ENCODE assay signal across 7 cellular contexts in the genomic region with DNA sequence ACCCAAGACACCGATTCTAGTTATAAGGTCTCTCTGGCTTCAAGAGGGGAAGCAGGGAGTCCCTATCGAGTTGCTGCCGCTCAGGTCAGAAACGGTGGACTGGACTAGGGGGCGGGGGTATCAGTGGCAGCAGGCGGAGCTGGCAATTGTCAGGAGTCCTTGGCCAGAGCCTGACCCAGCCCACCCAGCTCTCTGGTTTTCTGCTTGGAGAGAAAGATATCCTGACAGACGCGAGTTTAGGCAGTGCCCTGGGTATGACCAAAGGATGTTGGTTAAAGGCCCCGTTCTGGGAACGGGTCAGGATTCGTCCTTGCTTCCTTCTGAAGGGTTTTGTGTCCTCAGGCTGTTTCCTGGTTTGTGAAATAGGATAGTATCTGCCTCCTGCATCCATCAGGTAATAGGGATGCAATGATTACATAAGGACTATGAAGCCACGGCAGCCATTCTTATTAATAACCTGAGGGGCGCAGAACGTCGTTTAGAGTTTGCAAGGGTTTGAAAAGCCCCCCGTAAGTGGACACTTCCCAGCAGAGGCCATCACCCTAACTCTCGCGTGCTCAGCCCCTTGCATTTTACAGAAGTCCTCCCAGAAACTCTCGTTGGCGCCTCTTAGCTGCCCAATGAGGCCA. TPM values are rescaled to one million over a fixed set of nuclear protein-coding genes. Genes with fewer than 3 reads are reported as not detected.
DNase-seq lines count a peak whose midpoint lies in the region; ATAC-seq, FAIRE-seq and TF ChIP-seq lines count a peak whose summit lies in the region.

No MANE protein-coding gene starts in this region.

- H3K27me3 ChIP-seq in ascending aorta (no peaks in the 10 kb centered on the region), iPS-15b (ENCODE audit: control insufficient read depth, insufficient read depth, low read length) (no peaks in the 10 kb centered on the region), skeletal muscle tissue (ENCODE audit: control insufficient read depth in 3 of 3, insufficient read depth in 3 of 3, low read length in 3 of 3) (no peaks in the 10 kb centered on the region)

- H3K27ac ChIP-seq in ascending aorta (peak overlapping the region; percentile 93 to 94), skeletal muscle tissue (ENCODE audit: low read depth, low read length) (peak overlapping the region; percentile 96)

- TF ChIP-seq POLR2A in GM12892 (IDR thresholded peaks at IDR 0.05; ENCODE audit: low read depth, low read length) = no peak; the same call in 1 of the 2 replicates

- H3K9me3 ChIP-seq in ascending aorta (no peaks in the 10 kb centered on the region), iPS-15b (ENCODE audit: control insufficient read depth, insufficient read depth, low read length) (no peaks in the 10 kb centered on the region), skeletal muscle tissue (ENCODE audit: control insufficient read depth in 3 of 3, low read length in 3 of 3) (no peaks in the 10 kb centered on the region)

- H3K4me3 ChIP-seq in ascending aorta (peak overlapping the region; percentile 64 to 91), iPS-15b (ENCODE audit: low read depth, low read length) (peak overlapping the region; percentile 55), skeletal muscle tissue (ENCODE audit: low read length in 3 of 3) (peak overlapping the region; percentile 89 to 95 (median 93))

- DNase-seq in GM12892 (ENCODE audit: insufficient read length) = no peak
- peak; percentile 53 to 93 for DNase-seq in NOMO-1 (lab: John Stamatoyannopoulos, UW; ENCODE audit: unreplicated experiment in 2 of 2)
- peak in 1 of 2 donors; percentile 74 for DNase-seq in ascending aorta (ENCODE audit: low spot score in 2 of 2)
- no peak for DNase-seq in SW 1271 (lab: John Stamatoyannopoulos, UW)

- H3K36me3 ChIP-seq in ascending aorta (no peaks in the 10 kb centered on the region), iPS-15b (ENCODE audit: control insufficient read depth, insufficient read depth, low read length) (no peaks in the 10 kb centered on the region), skeletal muscle tissue (ENCODE audit: control insufficient read depth in 3 of 3, insufficient read depth in 3 of 3, low read length in 3 of 3) (peaks cover 0 to 3% (median 1%) of the 10 kb centered on the region in 3 donors)

- peak; percentile 72 for FAIRE-seq in GM12892 (lab: Jason Lieb, UNC)

- H3K4me1 ChIP-seq in ascending aorta (peaks cover 0 to 26% of the 10 kb centered on the region in 2 donors), iPS-15b (ENCODE audit: control insufficient read depth, insufficient read depth, low read length) (peaks cover 13% of the 10 kb centered on the region), skeletal muscle tissue (ENCODE audit: control insufficient read depth in 3 of 3, insufficient read depth in 3 of 3, low read length in 3 of 3) (peaks cover 35 to 49% (median 37%) of the 10 kb centered on the region in 3 donors)

- no peak for TF ChIP-seq CTCF in ascending aorta (IDR thresholded peaks at IDR 0.05)

- intact Hi-C loops in ascending aorta (cut with DNase I) = loop anchor here (1.0 to 5.0 kb wide), 3 partner anchors 71 to 191 kb away; a partner anchor contains a TSS

- peak; percentile 9 for ATAC-seq in HG02938 (IDR thresholded peaks at IDR 0.05; ENCODE audit: unreplicated experiment)

- H3K9ac ChIP-seq in iPS-15b (ENCODE audit: low read depth, low read length) (peak overlapping the region; percentile 37), skeletal muscle tissue (ENCODE audit: low read depth in 1 of 3, low read length in 3 of 3) (peak overlapping the region; percentile 94 to 99 (median 98))

RNA-seq across cellular contexts. Expression of a gene that starts 0.7 kb away (rescaled TPM):
- 19.0 TPM for polyA plus RNA-seq in GM12892 (2012; ENCODE audit: missing spikeins)
- total RNA-seq in ascending aorta = 5.2 TPM
- 14.1 TPM for total RNA-seq in skeletal muscle tissue

RNA-seq across cellular contexts. Expression of a gene that starts 3.2 kb away (rescaled TPM):
- polyA plus RNA-seq in GM12892 (2012; ENCODE audit: missing spikeins) = 16.3 TPM
- 17.2 TPM for total RNA-seq in ascending aorta
- total RNA-seq in skeletal muscle tissue = 16.7 TPM

Comparison
In these comparisons a context has a peak if more than half of its experiments do, and no peak if none do; other contexts are left out.
1. DNase-seq: peak in NOMO-1 (2 of 2); none in GM12892 (single experiment) and SW 1271 (0 of 2).
2. Peak in every context shown above with its lines, with median percentiles within 50 percentile points of each other: H3K4me3 ChIP-seq.